In genomic region chr1:81201779-81202178, GRCh38 we compare ENCODE assay signal across 27 cellular contexts.
"Had no signal": no experiment of that assay in that cellular context is flagged by ENCODE, and none has a peak within 500 bp of the region (broad histone marks: within the 10 kb centered on the region; RNA-seq: fewer than 3 reads in every experiment).

No MANE protein-coding gene starts in this region.

- H3K9me3 ChIP-seq: stomach, suprapubic skin, testis, thoracic aorta, thyroid gland, tibial artery, tibial nerve, transverse colon, upper lobe of left lung, upper lobe of right lung, uterus, vagina had no signal

- H3K36me3 ChIP-seq: stomach, suprapubic skin, thoracic aorta, thyroid gland, tibial artery, tibial nerve, transverse colon, upper lobe of left lung, upper lobe of right lung, uterus, vagina had no signal

- H3K4me3 ChIP-seq: stomach, suprapubic skin, testis, thoracic aorta, thyroid gland, tibial artery, tibial nerve, transverse colon, upper lobe of left lung, upper lobe of right lung, uterus, vagina had no signal

- DNase-seq: stimulated activated CD4-positive, alpha-beta T cell treated with anti-CD3 and anti-CD28 coated beads, Interleukin-2, amount 100 ng/mL, for 48 hours; stimulated activated CD4-positive, alpha-beta T cell treated with anti-CD3 and anti-CD28 coated beads, Interleukin-4, amount 100 ng/mL, for 1 hour; stimulated activated CD4-positive, alpha-beta T cell treated with anti-CD3 and anti-CD28 coated beads, Interleukin-4, amount 100 ng/mL, for 24 hours; stimulated activated CD4-positive, alpha-beta T cell treated with anti-CD3 and anti-CD28 coated beads, Interleukin-4, amount 100 ng/mL, for 4 hours; stimulated activated CD8-positive, alpha-beta memory T cell treated with anti-CD3 and anti-CD28 coated beads, Interleukin-4, amount 100 ng/mL, for 48 hours; stimulated activated naive B cell treated with anti-CD40 and anti-IgM and Interleukin-4, amounts not matched to agents 10 μg/mL and 1 μg/mL and 100 μg/mL, for 72 hours; stimulated activated naive CD4-positive, alpha-beta T cell; stimulated activated naive CD4-positive, alpha-beta T cell treated with Interleukin-2 at 50 U/mL for 16 hours; stimulated activated naive CD8-positive, alpha-beta T cell treated with anti-CD3 and anti-CD28 coated beads, Interleukin-15, amount 100 ng/mL, for 72 hours; stimulated activated naive CD8-positive, alpha-beta T cell treated with anti-CD3 and anti-CD28 coated beads, Interleukin-15, Interleukin-2, amounts not matched to agents 100 U/mL and 50 U/mL, for 24 hours; stomach; substantia nigra; testis; thyroid gland; tibial artery; transverse colon; trophoblast cell; upper lobe of left lung; upper lobe of right lung; uterus had no signal

- ATAC-seq: stimulated activated effector memory CD8-positive, alpha-beta T cell treated with anti-CD3 and anti-CD28 coated beads, Interleukin-12 subunit alpha, Interleukin-12 subunit beta, amount 100 ng/mL, for 72 hours; stimulated activated memory B cell treated with anti-CD40 and anti-IgM and Interleukin-4, amounts not matched to agents 10 μg/mL and 1 μg/mL and 100 μg/mL, for 72 hours; stimulated activated naive B cell treated with anti-CD40 and anti-IgM and Interleukin-4, amounts not matched to agents 10 μg/mL and 1 μg/mL and 100 μg/mL, for 72 hours; stimulated activated naive CD8-positive, alpha-beta T cell treated with anti-CD3 and anti-CD28 coated beads, Interleukin-15, amount 100 ng/mL, for 72 hours; stimulated activated naive CD8-positive, alpha-beta T cell treated with anti-CD3 and anti-CD28 coated beads, Interleukin-15, Interleukin-2, amounts not matched to agents 100 U/mL and 50 U/mL, for 24 hours; upper lobe of right lung had no signal

- H3K27me3 ChIP-seq: stomach, suprapubic skin, testis, thyroid gland, tibial artery, tibial nerve, transverse colon, upper lobe of left lung, upper lobe of right lung, uterus, vagina had no signal

- H3K4me1 ChIP-seq: stomach, suprapubic skin, testis, thyroid gland, tibial artery, tibial nerve, transverse colon, upper lobe of left lung, upper lobe of right lung, uterus, vagina had no signal

- FAIRE-seq: urothelium cell line had no signal

- H3K27ac ChIP-seq: stomach, suprapubic skin, testis, thoracic aorta, thyroid gland, tibial artery, tibial nerve, transverse colon, upper lobe of left lung, upper lobe of right lung, uterus, vagina had no signal
